Comparison of ENCODE assay signal across 8 cellular contexts in the genomic region with DNA sequence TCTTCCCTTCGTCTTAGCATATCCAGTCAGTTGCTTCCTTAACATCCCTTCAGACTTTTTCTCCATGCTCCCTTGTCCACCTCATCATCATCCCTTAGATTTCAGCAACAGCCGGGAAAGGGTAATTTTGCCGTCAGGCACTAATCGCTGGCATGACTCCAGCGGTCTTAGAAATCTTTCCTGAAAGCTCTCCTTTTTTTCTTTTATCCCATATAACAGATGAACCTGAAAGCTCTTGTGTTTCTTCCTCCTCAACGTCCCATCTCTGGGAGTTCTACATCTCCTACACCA. TPM values are rescaled to one million over a fixed set of nuclear protein-coding genes. Genes with fewer than 3 reads are reported as not detected.
DNase-seq lines count a peak whose midpoint lies in the region; ATAC-seq, FAIRE-seq and TF ChIP-seq lines count a peak whose summit lies in the region.

No MANE protein-coding gene starts in this region.

- H3K27ac Mint-ChIP-seq in Calu3 (ENCODE audit: unreplicated experiment) = no peak overlapping the region
- no peak overlapping the region for H3K27ac Mint-ChIP-seq in stimulated activated naive CD8-positive, alpha-beta T cell treated with anti-CD3 and anti-CD28 coated beads, Interleukin-15, amount 100 ng/mL, for 72 hours

- peak overlapping the region; percentile 97 for H3K4me2 ChIP-seq in parathyroid adenoma (ENCODE audit: low read length)

- H3K36me3 ChIP-seq in parathyroid adenoma (ENCODE audit: control insufficient read depth, insufficient read depth, low read length) = no peaks in the 10 kb centered on the region

- H3K9me3 Mint-ChIP-seq in Calu3 (ENCODE audit: low read depth, unreplicated experiment) = no peaks in the 10 kb centered on the region
- H3K9me3 Mint-ChIP-seq in stimulated activated naive CD8-positive, alpha-beta T cell treated with anti-CD3 and anti-CD28 coated beads, Interleukin-15, amount 100 ng/mL, for 72 hours = no peaks in the 10 kb centered on the region

- H3K4me3 ChIP-seq in epithelial cell of proximal tubule (ENCODE audit: low read depth, low read length) (peak overlapping the region; percentile 65), parathyroid adenoma (ENCODE audit: low read depth, low read length) (peak overlapping the region; percentile 93)

- intact Hi-C loops in Calu3 (cut with micrococcal nuclease; ENCODE audit: unreplicated experiment) (loop anchor here (2.0 kb wide), 1 partner anchor 48 kb away; a partner anchor contains a TSS), posterior vena cava (cut with DNase I) (no loop called here)

- CTCF ChIA-PET in Calu3 (lab: Charles Lee) = interaction anchor here (0.6 to 1.3 kb wide), 4 partner anchors 11 to 449 kb away, joined by 3 to 22 read pairs (median 3); a partner anchor contains a TSS

- no TSS peak for BruUV-seq in Calu3 (replicated peaks; lab: Mats Ljungman, UMichigan)

- peaks cover 2% of the 10 kb centered on the region for H3K4me1 ChIP-seq in parathyroid adenoma

- FAIRE-seq in GM12891 (lab: Jason Lieb, UNC) = no peak

- H3K27me3 ChIP-seq in parathyroid adenoma (ENCODE audit: control insufficient read depth, insufficient read depth, low read length) = no peaks in the 10 kb centered on the region

- no peak overlapping the region for H3K4me3 Mint-ChIP-seq in Calu3 (ENCODE audit: low read depth, unreplicated experiment)
- no peak overlapping the region for H3K4me3 Mint-ChIP-seq in stimulated activated naive CD8-positive, alpha-beta T cell treated with anti-CD3 and anti-CD28 coated beads, Interleukin-15, amount 100 ng/mL, for 72 hours

- no peak for ATAC-seq in stimulated activated naive CD8-positive, alpha-beta T cell treated with anti-CD3 and anti-CD28 coated beads, Interleukin-15, amount 100 ng/mL, for 72 hours
- no peak for ATAC-seq in GM21737 (IDR thresholded peaks at IDR 0.05; ENCODE audit: unreplicated experiment)

- TF ChIP-seq CTCF in Calu3 (IDR thresholded peaks at IDR 0.05; ENCODE audit: unreplicated experiment) (no peak), epithelial cell of proximal tubule (conservative IDR thresholded peaks at IDR 0.05; ENCODE audit: low read depth, low read length) (no peak), parathyroid adenoma (IDR thresholded peaks at IDR 0.05) (no peak)

- TF ChIP-seq POLR2A in GM12891 (IDR thresholded peaks at IDR 0.05; ENCODE audit: low read depth, low read length) = no peak

- no peaks in the 10 kb centered on the region for H3K27me3 Mint-ChIP-seq in Calu3 (ENCODE audit: unreplicated experiment)
- H3K27me3 Mint-ChIP-seq in stimulated activated naive CD8-positive, alpha-beta T cell treated with anti-CD3 and anti-CD28 coated beads, Interleukin-15, amount 100 ng/mL, for 72 hours = no peaks in the 10 kb centered on the region

- H2AFZ ChIP-seq in parathyroid adenoma = peak overlapping the region; percentile 88

- no peaks in the 10 kb centered on the region for H3K4me1 Mint-ChIP-seq in Calu3 (ENCODE audit: low read depth, unreplicated experiment)
- H3K4me1 Mint-ChIP-seq in stimulated activated naive CD8-positive, alpha-beta T cell treated with anti-CD3 and anti-CD28 coated beads, Interleukin-15, amount 100 ng/mL, for 72 hours = peaks cover 6% of the 10 kb centered on the region

- peaks cover under 1% of the 10 kb centered on the region for H3K79me2 ChIP-seq in parathyroid adenoma

- peak overlapping the region; percentile 98 for H3K27ac ChIP-seq in parathyroid adenoma

- H3K9me3 ChIP-seq in parathyroid adenoma (ENCODE audit: control insufficient read depth, low read length) = no peaks in the 10 kb centered on the region

- H3K9ac ChIP-seq in parathyroid adenoma = no peak overlapping the region

- peak; percentile 14 for DNase-seq in Calu3
- peak; percentile 27 to 43 for DNase-seq in NCI-H446 (lab: John Stamatoyannopoulos, UW)
- no peak for DNase-seq in epithelial cell of proximal tubule (ENCODE audit: low read depth)
- DNase-seq in posterior vena cava (ENCODE audit: low spot score) = no peak
- no peak for DNase-seq in GM12891 (ENCODE audit: insufficient read length, low spot score)
- DNase-seq in stimulated activated naive CD8-positive, alpha-beta T cell treated with anti-CD3 and anti-CD28 coated beads, Interleukin-15, amount 100 ng/mL, for 72 hours = no peak

- no peaks in the 10 kb centered on the region for H3K36me3 Mint-ChIP-seq in Calu3 (ENCODE audit: insufficient read depth, unreplicated experiment)

TF ChIP-seq in GM12891, 5 proteins besides CTCF, POLR2A, EP300 and RAD21:
- no peak for TF ChIP-seq POLR2AphosphoS5 (IDR thresholded peaks at IDR 0.05; ENCODE audit: low read depth, low read length)
- no peak for TF ChIP-seq SPI1 (IDR thresholded peaks at IDR 0.05; ENCODE audit: low read depth, low read length)
- no peak for TF ChIP-seq PAX5 (IDR thresholded peaks at IDR 0.05; ENCODE audit: insufficient read depth, low read length, severe bottlenecking)
- TF ChIP-seq TAF1 (IDR thresholded peaks at IDR 0.05; ENCODE audit: low read depth, low read length) = no peak
- TF ChIP-seq POU2F2 (IDR thresholded peaks at IDR 0.05; ENCODE audit: low read depth, low read length) = no peak

RNA-seq across cellular contexts. Expression of a gene that starts 10.4 kb away (rescaled TPM):
- 13.5 and 15.5 TPM in 2 replicates for total RNA-seq in Calu3 (2022)
- total RNA-seq in epithelial cell of proximal tubule = 18.7 and 29.2 TPM in 2 replicates
- 10 to 100 TPM; 10.7 to 11.4 TPM for total RNA-seq in posterior vena cava
- polyA plus RNA-seq in GM12891 (2012; ENCODE audit: low read depth, missing spikeins) = 15.7 TPM

RNA-seq across cellular contexts. Expression of a gene that starts 28.7 kb away (rescaled TPM):
- total RNA-seq in Calu3 (2022) = 0.12 and 0.32 TPM in 2 replicates
- 2.9 and 5.9 TPM in 2 replicates for total RNA-seq in epithelial cell of proximal tubule
- total RNA-seq in posterior vena cava = 1 to 10 TPM; 7.5 TPM
- 6.9 TPM for polyA plus RNA-seq in GM12891 (2012; ENCODE audit: low read depth, missing spikeins)

RNA-seq across cellular contexts. Expression of a gene that starts 38.7 kb away (rescaled TPM):
- 167 and 188 TPM in 2 replicates for total RNA-seq in Calu3 (2022)
- total RNA-seq in epithelial cell of proximal tubule = 7.7 and 14.5 TPM in 2 replicates
- 10 to 100 TPM; 37.2 to 38.0 TPM for total RNA-seq in posterior vena cava
- 52.4 TPM for polyA plus RNA-seq in GM12891 (2012; ENCODE audit: low read depth, missing spikeins)

RNA-seq across cellular contexts. Expression of a gene that starts 47.7 kb away (rescaled TPM):
- total RNA-seq in Calu3 (2022) (32.3 and 35.7 TPM in 2 replicates), epithelial cell of proximal tubule (8.9 and 10.1 TPM in 2 replicates), posterior vena cava (10 to 100 TPM; 18.4 to 23.7 TPM)
- polyA plus RNA-seq in GM12891 (2012; ENCODE audit: low read depth, missing spikeins) = 0.73 TPM

Comparison
In these comparisons a context has a peak if more than half of its experiments do, and no peak if none do; other contexts are left out.
1. DNase-seq: peak in Calu3 (single experiment) and NCI-H446 (2 of 2); none in epithelial cell of proximal tubule (single experiment), posterior vena cava (single experiment), GM12891 (single experiment) and stimulated activated naive CD8-positive, alpha-beta T cell treated with anti-CD3 and anti-CD28 coated beads, Interleukin-15, amount 100 ng/mL, for 72 hours (0 of 2).